Comparison of ENCODE assay signal across 22 cellular contexts in genomic region chr10:78518224-78518623, GRCh38.
"Had no signal": no experiment of that assay in that cellular context is flagged by ENCODE, and none has a peak within 500 bp of the region (broad histone marks: within the 10 kb centered on the region; RNA-seq: fewer than 3 reads in every experiment).

No MANE protein-coding gene starts in this region.

- H3K4me3 Mint-ChIP-seq: central memory CD8-positive, alpha-beta T cell; naive thymus-derived CD4-positive, alpha-beta T cell; nephron progenitor cell; stimulated activated naive CD8-positive, alpha-beta T cell treated with anti-CD3 and anti-CD28 coated beads, Interleukin-15, amount 100 ng/mL, for 72 hours had no signal

- H3K36me3 Mint-ChIP-seq: naive thymus-derived CD4-positive, alpha-beta T cell had no signal

- H3K36me3 ChIP-seq: gastrocnemius medialis, left lung, pancreas, right lobe of liver, suprapubic skin, transverse colon, vagina had no signal

- H3K4me1 Mint-ChIP-seq: central memory CD8-positive, alpha-beta T cell had no signal

- H3K9me3 Mint-ChIP-seq: central memory CD8-positive, alpha-beta T cell; naive thymus-derived CD4-positive, alpha-beta T cell; nephron progenitor cell; stimulated activated naive CD8-positive, alpha-beta T cell treated with anti-CD3 and anti-CD28 coated beads, Interleukin-15, amount 100 ng/mL, for 72 hours had no signal

- H3K4me1 ChIP-seq: gastrocnemius medialis, left lung, pancreas, right lobe of liver had no signal

- H3K27ac ChIP-seq: dorsolateral prefrontal cortex, gastrocnemius medialis, left lung, pancreas, right lobe of liver, suprapubic skin, transverse colon had no signal

- DNase-seq: effector CD4-positive, alpha-beta T cell; foreskin fibroblast; gastrocnemius medialis; kidney; left lung; mammary epithelial cell; nephron progenitor cell; occipital lobe; pancreas; small intestine; stimulated activated CD4-positive, alpha-beta T cell treated with anti-CD3 and anti-CD28 coated beads, Interleukin-15, amount 100 ng/mL, for 24 hours; stimulated activated CD4-positive, alpha-beta T cell treated with anti-CD3 and anti-CD28 coated beads, Interleukin-4, amount 100 ng/mL, for 1 hour; stimulated activated CD8-positive, alpha-beta memory T cell treated with anti-CD3 and anti-CD28 coated beads, Interleukin-4, amount 100 ng/mL, for 48 hours; stimulated activated naive CD4-positive, alpha-beta T cell; stimulated activated naive CD8-positive, alpha-beta T cell treated with anti-CD3 and anti-CD28 coated beads, Interleukin-15, amount 100 ng/mL, for 72 hours; transverse colon had no signal

- H3K9me3 ChIP-seq: gastrocnemius medialis, left lung, pancreas, right lobe of liver, suprapubic skin, transverse colon, vagina had no signal

- H3K27ac Mint-ChIP-seq: naive thymus-derived CD4-positive, alpha-beta T cell; nephron progenitor cell; stimulated activated naive CD8-positive, alpha-beta T cell treated with anti-CD3 and anti-CD28 coated beads, Interleukin-15, amount 100 ng/mL, for 72 hours had no signal

- ATAC-seq: gastrocnemius medialis; left lung; naive thymus-derived CD4-positive, alpha-beta T cell; pancreas; right lobe of liver; stimulated activated naive CD8-positive, alpha-beta T cell treated with anti-CD3 and anti-CD28 coated beads, Interleukin-15, amount 100 ng/mL, for 72 hours had no signal

- H3K4me3 ChIP-seq: dorsolateral prefrontal cortex, gastrocnemius medialis, left lung, pancreas, right lobe of liver, suprapubic skin, transverse colon, vagina had no signal

- H3K27me3 ChIP-seq: dorsolateral prefrontal cortex, gastrocnemius medialis, left lung, pancreas, right lobe of liver, suprapubic skin, transverse colon, vagina had no signal

- H3K27me3 Mint-ChIP-seq: naive thymus-derived CD4-positive, alpha-beta T cell; stimulated activated naive CD8-positive, alpha-beta T cell treated with anti-CD3 and anti-CD28 coated beads, Interleukin-15, amount 100 ng/mL, for 72 hours had no signal
